Comparison of ENCODE assay signal across 1 cellular context in genomic region chr14:22805235-22805634, GRCh38. TPM values are rescaled to one million over a fixed set of nuclear protein-coding genes. Genes with fewer than 3 reads are reported as not detected.
"Had no signal": no experiment of that assay in that cellular context is flagged by ENCODE, and none has a peak within 500 bp of the region (broad histone marks: within the 10 kb centered on the region; RNA-seq: fewer than 3 reads in every experiment).

No MANE protein-coding gene starts in this region.

RNA-seq across cellular contexts. Expression of gene MMP14, which starts 31.1 kb away (rescaled TPM):
- polyA plus RNA-seq: naive thymus-derived CD4-positive, alpha-beta T cell had no signal
